ENCODE assay signal across 7 cellular contexts in the genomic region with DNA sequence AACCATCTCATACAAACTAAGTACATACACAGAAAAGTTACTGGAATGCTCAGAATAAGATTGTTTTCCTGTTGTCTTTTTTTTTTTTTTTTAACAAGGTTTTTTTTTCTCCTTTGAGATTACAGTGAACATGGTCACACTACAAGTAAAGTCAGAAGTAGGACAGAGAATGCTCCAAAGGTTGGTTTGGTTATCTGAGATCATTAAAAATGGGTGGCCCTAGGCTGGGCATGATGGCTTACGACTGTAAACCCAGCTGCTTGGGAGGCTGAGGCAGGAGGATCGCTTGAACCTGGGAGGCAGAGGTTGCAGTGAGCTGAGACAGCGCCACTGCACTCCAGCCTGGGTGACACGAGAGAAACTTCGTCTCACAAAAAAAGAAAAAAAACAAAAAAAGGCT. TPM values are rescaled to one million over a fixed set of nuclear protein-coding genes. Genes with fewer than 3 reads are reported as not detected.
"Had no signal": no experiment of that assay in that cellular context is flagged by ENCODE, and none has a peak within 500 bp of the region (broad histone marks: within the 10 kb centered on the region; RNA-seq: fewer than 3 reads in every experiment).

No MANE protein-coding gene starts in this region.

- FAIRE-seq: H1, H54, HTR-8/SVneo had no signal

- H3K4me1 Mint-ChIP-seq: GM23338, H9 had no signal

- H3K4me3 Mint-ChIP-seq: GM23338, H9 had no signal

- H3K4me3 ChIP-seq: GM23338 had no signal

- DNase-seq: H9, HCEC 1CT, IMR-90 had no signal

- ATAC-seq: GM23338 had no signal

- H3K27ac Mint-ChIP-seq: GM23338, H9 had no signal

RNA-seq across cellular contexts. Expression of a gene that starts 6.9 kb away (rescaled TPM):
- total RNA-seq: GM23338, H1, H9, IMR-90 had no signal
- polyA plus RNA-seq: GM23338, H1, IMR-90 had no signal
